In the genomic region with DNA sequence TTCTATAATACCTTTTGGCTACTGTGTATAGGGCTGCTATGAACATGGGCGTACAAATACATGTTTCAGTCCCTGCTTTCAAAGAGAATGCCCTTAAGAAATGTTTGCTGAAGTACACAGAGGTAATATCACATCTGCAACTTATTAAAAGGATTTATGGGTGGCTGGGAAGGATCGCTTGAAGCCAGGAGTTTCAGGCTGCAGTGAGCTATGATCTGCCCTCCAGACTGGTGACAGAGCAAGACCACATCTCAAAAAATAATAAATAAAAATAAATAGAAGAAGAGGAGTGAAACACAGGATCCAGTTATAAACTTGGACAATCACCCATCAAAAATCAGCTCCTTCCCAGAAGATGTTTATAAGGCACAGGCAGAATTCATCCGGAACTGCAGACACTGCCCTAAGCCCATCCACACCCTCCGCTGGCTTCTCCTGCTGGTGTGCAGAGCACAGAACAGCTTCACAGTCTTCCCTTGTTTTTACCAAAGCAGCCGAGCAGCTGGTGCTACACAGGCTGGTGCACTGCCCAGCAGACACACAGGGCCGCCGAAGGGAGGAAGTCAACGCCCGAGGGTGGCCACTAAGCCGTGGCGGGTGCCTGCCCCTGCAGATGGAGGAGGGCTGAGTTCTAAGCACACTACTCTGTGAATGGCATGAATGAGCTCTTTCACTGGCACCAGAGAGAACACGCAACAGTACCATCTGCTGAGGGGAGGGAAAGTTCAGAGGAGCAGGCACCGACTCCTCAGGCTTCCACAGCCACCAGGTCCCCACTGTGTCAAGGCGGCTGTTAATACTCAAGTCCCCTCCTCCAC, we compare ENCODE assay signal across 9 cellular contexts. TPM values are rescaled to one million over a fixed set of nuclear protein-coding genes. Genes with fewer than 3 reads are reported as not detected.
DNase-seq lines count a peak whose midpoint lies in the region; ATAC-seq and TF ChIP-seq lines count a peak whose summit lies in the region.
"Had no signal": no experiment of that assay in that cellular context is flagged by ENCODE, and none has a peak within 500 bp of the region (broad histone marks: within the 10 kb centered on the region; RNA-seq: fewer than 3 reads in every experiment).

No MANE protein-coding gene starts in this region.

- H3K23ac ChIP-seq in H9 (ENCODE audit: insufficient read length, low read depth, low read length), result no peak overlapping the region

- no peaks in the 10 kb centered on the region for H3K9me2 ChIP-seq in PC-9 (ENCODE audit: insufficient read depth)

- no peak overlapping the region for H3K9ac ChIP-seq in H9 (ENCODE audit: extremely low read depth, insufficient read length, low read length)
- no peak overlapping the region for H3K9ac ChIP-seq in rectal smooth muscle tissue (ENCODE audit: low read length)

- no peak overlapping the region for H2BK12ac ChIP-seq in H9 (ENCODE audit: insufficient read length, low read depth, low read length)

- H3K18ac ChIP-seq in H9 (ENCODE audit: insufficient read length, low read depth, low read length), result no peak overlapping the region

- H3K4me1 ChIP-seq in H9 (ENCODE audit: insufficient read depth, low read length) (peaks cover 20% of the 10 kb centered on the region; the same call in 1 of the 2 replicates), foreskin keratinocyte (peaks cover 34% of the 10 kb centered on the region), rectal smooth muscle tissue (ENCODE audit: control insufficient read depth, insufficient read depth, low read length) (peaks cover 50% of the 10 kb centered on the region), PC-9 (replicated peaks; ENCODE audit: insufficient read depth) (peaks cover 33% of the 10 kb centered on the region)

- H3K36me3 ChIP-seq in rectal smooth muscle tissue (ENCODE audit: control insufficient read depth, insufficient read depth, low read length), result no peaks in the 10 kb centered on the region
- H3K36me3 ChIP-seq in PC-9 (ENCODE audit: low read depth), result no peaks in the 10 kb centered on the region
- H3K36me3 ChIP-seq: adrenal gland had no signal

- H3K27ac Mint-ChIP-seq in H9 (peak overlapping the region; percentile 64 to 88 (median 72); a peak in 6 of 7 replicates), T-helper 17 cell (peak overlapping the region; percentile 72)

- no peak overlapping the region for H4K5ac ChIP-seq in H9 (ENCODE audit: insufficient read length, low read depth, low read length)

- 0 out of 2 replicates have a peak, but pooled peaks have one; percentile 4 for TF ChIP-seq CTCF in AG04450 (IDR thresholded peaks at IDR 0.05; ENCODE audit: low read depth, low read length)
- TF ChIP-seq CTCF in H9 (conservative IDR thresholded peaks at IDR 0.05), result no peak
- TF ChIP-seq CTCF in foreskin keratinocyte (conservative IDR thresholded peaks at IDR 0.05), result peak; percentile 5
- TF ChIP-seq CTCF in PC-9 (conservative IDR thresholded peaks at IDR 0.05), result no peak

- no peak overlapping the region for H2BK20ac ChIP-seq in H9 (ENCODE audit: low read depth, low read length, poor library complexity, severe bottlenecking)

- CTCF ChIA-PET in AG04450 (lab: Charles Lee) (interaction anchor here (0.5 to 1.1 kb wide), 3 partner anchors 10 to 131 kb away, joined by 3 to 4 read pairs (median 3); no protein-coding TSS in a partner anchor), PC-9 (lab: Charles Lee) (no interaction called here)

- H3K4me2 ChIP-seq in H9 (ENCODE audit: insufficient read depth, insufficient read length, low read length), result no peak overlapping the region
- no peak overlapping the region for H3K4me2 ChIP-seq in PC-9

- H3K4me3 Mint-ChIP-seq in H9 (0 out of 5 replicates have a peak overlapping the region, but pooled peaks of 1 of the 2 experiments have one; percentile 25), T-helper 17 cell (peak overlapping the region; percentile 80)

- no peak overlapping the region for H3K56ac ChIP-seq in H9 (ENCODE audit: insufficient read length, low read depth, low read length)

- no peaks in the 10 kb centered on the region for H3K9me3 ChIP-seq in AG04450 (ENCODE audit: control insufficient read depth, insufficient read depth, low read length)
- no peaks in the 10 kb centered on the region for H3K9me3 ChIP-seq in H9 (ENCODE audit: control insufficient read depth, low read depth, low read length)
- H3K9me3 ChIP-seq in T-helper 17 cell (ENCODE audit: control insufficient read depth, low read length, poor library complexity, severe bottlenecking), result no peaks in the 10 kb centered on the region
- H3K9me3 ChIP-seq in PC-9 (ENCODE audit: insufficient read depth, low read depth), result no peaks in the 10 kb centered on the region
- H3K9me3 ChIP-seq: adrenal gland had no signal

- no peak overlapping the region for H3T11ph ChIP-seq in H9 (ENCODE audit: low read length)

- H3K14ac ChIP-seq in H9 (ENCODE audit: insufficient read depth, low read length), result peak overlapping the region; percentile 64; the same call in 1 of the 2 replicates

- POLR2A ChIA-PET in AG04450 (lab: Yijun Ruan, JAX), result no interaction called here
- POLR2A ChIA-PET in PC-9 (lab: Charles Lee; ENCODE audit: unreplicated experiment), result interaction anchor here (0.7 kb wide), 1 partner anchor 55 kb away, joined by 7 read pairs; no protein-coding TSS in a partner anchor

- H3K4me3 ChIP-seq in AG04450 (ENCODE audit: low read depth, low read length) (no peak overlapping the region), rectal smooth muscle tissue (ENCODE audit: low read length) (peak overlapping the region; percentile 28), PC-9 (no peak overlapping the region)
- H3K4me3 ChIP-seq: adrenal gland had no signal

- no peaks in the 10 kb centered on the region for H4K20me1 ChIP-seq in H9 (ENCODE audit: control insufficient read depth, insufficient read depth, insufficient read length)
- peaks cover 100% of the 10 kb centered on the region for H4K20me1 ChIP-seq in PC-9 (ENCODE audit: insufficient read depth)

- peaks cover 28% of the 10 kb centered on the region; the same call in 1 of the 2 replicates for H3F3A ChIP-seq in PC-9 (ENCODE audit: insufficient read depth, low read depth)

- BruUV-seq in PC-9 (replicated peaks; lab: Mats Ljungman, UMichigan), result no TSS peak

- H2BK5ac ChIP-seq in H9 (ENCODE audit: insufficient read length, low read length), result no peak overlapping the region

- peaks cover 14% of the 10 kb centered on the region for H3K79me1 ChIP-seq in H9 (ENCODE audit: insufficient read depth, low read depth, low read length, poor library complexity, severe bottlenecking)

- no peak overlapping the region for H2AK5ac ChIP-seq in H9 (ENCODE audit: insufficient read length, low read length)

- whole genome bisulfite sequencing in H9 (ENCODE audit: extremely low coverage, insufficient read length, low lambda C conversion rate), result no CpG with 5 or more reads among the region's 14 CpGs

- H3K27me3 ChIP-seq in AG04450 (ENCODE audit: control insufficient read depth, insufficient read depth, low read length), result no peaks in the 10 kb centered on the region
- H3K27me3 ChIP-seq in H9 (ENCODE audit: insufficient read depth, low read length), result no peaks in the 10 kb centered on the region
- H3K27me3 ChIP-seq in foreskin keratinocyte, result no peaks in the 10 kb centered on the region
- no peaks in the 10 kb centered on the region for H3K27me3 ChIP-seq in rectal smooth muscle tissue (ENCODE audit: control insufficient read depth, insufficient read depth, low read length)
- H3K27me3 ChIP-seq in PC-9 (ENCODE audit: insufficient read depth, low read depth), result no peaks in the 10 kb centered on the region
- H3K27me3 ChIP-seq: adrenal gland had no signal

- ATAC-seq in T-helper 17 cell, result peak; percentile 29
- ATAC-seq in foreskin keratinocyte, result peak; percentile 53
- no peak for ATAC-seq in HG03520 (IDR thresholded peaks at IDR 0.05; ENCODE audit: unreplicated experiment)
- ATAC-seq in GM19395 (IDR thresholded peaks at IDR 0.05; ENCODE audit: unreplicated experiment), result no peak

- H3K36me3 Mint-ChIP-seq in H9 (ENCODE audit: insufficient read depth in 1 of 3, low read depth in 3 of 3) (no peaks in the 10 kb centered on the region), T-helper 17 cell (ENCODE audit: low read depth) (no peaks in the 10 kb centered on the region)

- H3K23me2 ChIP-seq in H9 (ENCODE audit: insufficient read length, low read depth, low read length, poor library complexity, severe bottlenecking), result no peaks in the 10 kb centered on the region

- DNase-seq in AG04450 (ENCODE audit: low read depth, low spot score), result no peak
- DNase-seq in H9, result no peak
- DNase-seq in T-helper 17 cell, result no peak
- DNase-seq in foreskin keratinocyte, result no peak
- no peak for DNase-seq in PC-9

- H2AFZ ChIP-seq in H9 (ENCODE audit: low read length), result no peak overlapping the region
- H2AFZ ChIP-seq in PC-9, result no peak overlapping the region

- H2BK15ac ChIP-seq in H9 (ENCODE audit: low read depth, low read length), result no peak overlapping the region

- no peaks in the 10 kb centered on the region for H3K27me3 Mint-ChIP-seq in H9 (ENCODE audit: low read depth)
- H3K27me3 Mint-ChIP-seq in T-helper 17 cell, result no peaks in the 10 kb centered on the region

- H3K27ac ChIP-seq in AG04450 (ENCODE audit: low read depth, low read length) (no peak overlapping the region), H9 (ENCODE audit: insufficient read length, low read depth, low read length) (no peak overlapping the region), foreskin keratinocyte (no peak overlapping the region), rectal smooth muscle tissue (ENCODE audit: low read depth, low read length) (peak overlapping the region; percentile 33), PC-9 (no peak overlapping the region)

- no peak overlapping the region for H4K91ac ChIP-seq in H9 (ENCODE audit: insufficient read length, low read depth, low read length)

- H3K4me1 Mint-ChIP-seq in H9 (peaks cover 76 to 83% of the 10 kb centered on the region in 2 experiments), T-helper 17 cell (peaks cover 79% of the 10 kb centered on the region)

- H3K4ac ChIP-seq in H9 (ENCODE audit: low read depth, low read length), result no peak overlapping the region

- H3K79me2 ChIP-seq in H9 (ENCODE audit: insufficient read depth, low read length) (peaks cover 86% of the 10 kb centered on the region), PC-9 (ENCODE audit: low read depth) (peaks cover 100% of the 10 kb centered on the region)

- no peaks in the 10 kb centered on the region for H3K9me3 Mint-ChIP-seq in H9

- no peak overlapping the region for H2BK120ac ChIP-seq in H9 (ENCODE audit: low read depth, low read length, poor library complexity, severe bottlenecking)

- intact Hi-C loops in PC-9 (cut with micrococcal nuclease; ENCODE audit: unreplicated experiment), result no loop called here

- no peak overlapping the region for H4K8ac ChIP-seq in H9 (replicated peaks; ENCODE audit: insufficient read length, low read depth, low read length)

RNA-seq across cellular contexts. Expression of gene BRD4, which starts 44.0 kb away (rescaled TPM):
- polyA plus RNA-seq in AG04450 (2011; rRNA removed), result 7.8 and 11.5 TPM in 2 replicates
- polyA minus RNA-seq in AG04450 (2011; rRNA and poly(A)+ RNA removed), result 29.6 and 47.3 TPM in 2 replicates
- 144 TPM in 2 replicates for total RNA-seq in H9 (2021)
- 100 to 1,000 TPM; 120 to 123 TPM for total RNA-seq in T-helper 17 cell
- total RNA-seq in foreskin keratinocyte, result 27.3 and 27.8 TPM in 2 replicates
- polyA plus RNA-seq in foreskin keratinocyte, result 11.5 and 13.5 TPM in 2 replicates
- total RNA-seq in PC-9 (2021), result 109 and 138 TPM in 2 replicates

RNA-seq across cellular contexts. Expression of gene EPHX3, which starts 56.1 kb away (rescaled TPM):
- polyA plus RNA-seq in AG04450 (2011; rRNA removed), result not detected in 2 replicates
- 0.13 and 0.55 TPM in 2 replicates for polyA minus RNA-seq in AG04450 (2011; rRNA and poly(A)+ RNA removed)
- 26.7 and 27.4 TPM in 2 replicates for total RNA-seq in H9 (2021)
- total RNA-seq in T-helper 17 cell, result not detected
- 0.10 TPM in 1 of 2 replicates, not detected in the other for total RNA-seq in foreskin keratinocyte
- polyA plus RNA-seq in foreskin keratinocyte, result 0.06 and 0.12 TPM in 2 replicates
- total RNA-seq in PC-9 (2021), result 17.7 and 20.1 TPM in 2 replicates

Comparison
In these comparisons a context has a peak if more than half of its experiments do, and no peak if none do; other contexts are left out.
1. CTCF ChIP-seq: peak in AG04450 (single experiment) and foreskin keratinocyte (single experiment); none in H9 (single experiment) and PC-9 (single experiment).
2. ATAC-seq: peak in T-helper 17 cell (single experiment) and foreskin keratinocyte (single experiment); none in HG03520 (single experiment) and GM19395 (single experiment).
3. RNA of gene EPHX3, which starts 56.1 kb away (total RNA-seq): 26.7 to 27.4 TPM in H9 and 17.7 to 20.1 TPM in PC-9; not detected in T-helper 17 cell and 0.10 TPM in foreskin keratinocyte; every median in the first group is over 10 times any median in the second.